Comparison of ENCODE assay signal across 8 cellular contexts in the genomic region with DNA sequence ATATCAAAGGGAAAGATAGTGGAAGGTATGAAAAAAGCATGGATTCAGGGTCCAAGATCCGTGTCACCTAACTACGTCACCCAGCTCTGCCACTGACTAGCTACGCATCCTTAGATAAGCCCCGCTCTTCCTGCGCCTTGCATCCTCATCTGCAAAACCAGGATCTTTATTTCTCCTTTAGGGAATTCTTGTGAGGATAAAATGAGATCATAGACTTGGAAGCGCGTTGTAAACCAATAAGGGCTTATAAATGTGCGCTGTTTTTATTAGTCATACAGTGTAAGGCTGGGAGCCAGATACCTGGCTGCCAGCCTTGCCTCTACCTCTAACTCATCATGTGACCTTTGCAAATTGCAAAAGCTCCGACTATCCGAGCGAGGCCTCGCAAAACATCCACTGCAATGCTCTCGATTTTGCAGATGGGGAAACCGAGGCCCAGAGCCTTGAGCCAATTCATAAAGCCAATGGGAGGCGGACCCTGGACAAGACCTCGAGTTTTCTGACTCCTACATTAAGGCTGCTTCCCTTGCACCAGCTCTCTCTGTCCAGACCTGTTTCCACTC. TPM values are rescaled to one million over a fixed set of nuclear protein-coding genes. Genes with fewer than 3 reads are reported as not detected.
DNase-seq lines count a peak whose midpoint lies in the region; ATAC-seq and TF ChIP-seq lines count a peak whose summit lies in the region.

No MANE protein-coding gene starts in this region.

- peak overlapping the region; percentile 93 for H3K9ac ChIP-seq in endodermal cell (ENCODE audit: extremely low read depth, low read length, poor library complexity, severe bottlenecking)

- DNase-seq in cardiac muscle cell (ENCODE audit: low read depth in 1 of 2, low spot score in 1 of 2) (peak in 1 of 2 donors; percentile 29), Right ventricle myocardium inferior (ENCODE audit: missing footprints) (no peak), SW480 (ENCODE audit: low spot score) (peak; percentile 35), endodermal cell (no peak), cerebellar nuclear complex (lab: John Stamatoyannopoulos, UW) (no peak)
- DNase-seq in natural killer cell treated with Interleukin-12 subunit alpha and Interleukin-12 subunit beta and Interleukin-15 and Interleukin-18, amount 100 ng/mL, for 72 hours (ENCODE audit: low spot score): no peak

- H3K9me3 Mint-ChIP-seq in endodermal cell: no peaks in the 10 kb centered on the region
- H3K9me3 Mint-ChIP-seq in natural killer cell treated with Interleukin-12 subunit alpha and Interleukin-12 subunit beta and Interleukin-15 and Interleukin-18, amount 100 ng/mL, for 72 hours: no peaks in the 10 kb centered on the region

- H3K4me3 ChIP-seq in cardiac muscle cell (peak overlapping the region; percentile 63), endodermal cell (ENCODE audit: low read length) (peak overlapping the region; percentile 90)

- H3K27me3 Mint-ChIP-seq in endodermal cell (ENCODE audit: insufficient read depth): peaks cover 29% of the 10 kb centered on the region
- no peaks in the 10 kb centered on the region for H3K27me3 Mint-ChIP-seq in natural killer cell treated with Interleukin-12 subunit alpha and Interleukin-12 subunit beta and Interleukin-15 and Interleukin-18, amount 100 ng/mL, for 72 hours

- H3K4me1 ChIP-seq in cardiac muscle cell (ENCODE audit: low read depth): peaks cover 5% of the 10 kb centered on the region
- peaks cover 6% of the 10 kb centered on the region for H3K4me1 ChIP-seq in endodermal cell (ENCODE audit: control insufficient read depth, insufficient read depth, low read length)

- no peak for TF ChIP-seq CTCF in cardiac muscle cell (IDR thresholded peaks at IDR 0.05; ENCODE audit: low read depth, low read length)
- no peak for TF ChIP-seq CTCF in endodermal cell (conservative IDR thresholded peaks at IDR 0.05)

- intact Hi-C loops in Right ventricle myocardium inferior (cut with DNase I): no loop called here

- ATAC-seq in Right ventricle myocardium inferior (no peak), GM21447 (IDR thresholded peaks at IDR 0.05; ENCODE audit: unreplicated experiment) (no peak), HG03135 (IDR thresholded peaks at IDR 0.05; ENCODE audit: unreplicated experiment) (no peak)
- ATAC-seq in natural killer cell treated with Interleukin-12 subunit alpha and Interleukin-12 subunit beta and Interleukin-15 and Interleukin-18, amount 100 ng/mL, for 72 hours: no peak

- peak overlapping the region; percentile 96 for H3K27ac Mint-ChIP-seq in endodermal cell
- H3K27ac Mint-ChIP-seq in natural killer cell treated with Interleukin-12 subunit alpha and Interleukin-12 subunit beta and Interleukin-15 and Interleukin-18, amount 100 ng/mL, for 72 hours: peak overlapping the region; percentile 87 to 95

- peaks cover 20% of the 10 kb centered on the region for H3K27me3 ChIP-seq in cardiac muscle cell
- peaks cover 24% of the 10 kb centered on the region for H3K27me3 ChIP-seq in endodermal cell (ENCODE audit: control insufficient read depth, insufficient read depth, low read length, poor library complexity, severe bottlenecking)

- H3K36me3 Mint-ChIP-seq in endodermal cell (ENCODE audit: low read depth): peaks cover 22% of the 10 kb centered on the region
- no peaks in the 10 kb centered on the region for H3K36me3 Mint-ChIP-seq in natural killer cell treated with Interleukin-12 subunit alpha and Interleukin-12 subunit beta and Interleukin-15 and Interleukin-18, amount 100 ng/mL, for 72 hours

- WGBS in endodermal cell (ENCODE audit: insufficient coverage in 1 of 2, insufficient read length in 1 of 2), 2 experiments: 9 to 12% methylated on average over 12 to 16 of the region's 16 CpGs

- H3K27ac ChIP-seq in cardiac muscle cell: peak overlapping the region; percentile 92
- H3K27ac ChIP-seq in endodermal cell (ENCODE audit: low read depth, low read length): peak overlapping the region; percentile 82

- H3K36me3 ChIP-seq in cardiac muscle cell (peaks cover 3% of the 10 kb centered on the region), endodermal cell (ENCODE audit: control insufficient read depth, insufficient read depth, low read length) (peaks cover 34% of the 10 kb centered on the region)

- peak overlapping the region; percentile 77 for H3K4me3 Mint-ChIP-seq in endodermal cell
- peak overlapping the region; percentile 92 for H3K4me3 Mint-ChIP-seq in natural killer cell treated with Interleukin-12 subunit alpha and Interleukin-12 subunit beta and Interleukin-15 and Interleukin-18, amount 100 ng/mL, for 72 hours

- H3K4me1 Mint-ChIP-seq in endodermal cell: peaks cover 14% of the 10 kb centered on the region
- peaks cover 26 to 31% of the 10 kb centered on the region in 2 donors for H3K4me1 Mint-ChIP-seq in natural killer cell treated with Interleukin-12 subunit alpha and Interleukin-12 subunit beta and Interleukin-15 and Interleukin-18, amount 100 ng/mL, for 72 hours (ENCODE audit: low read depth in 2 of 2)

- H3K9me3 ChIP-seq in cardiac muscle cell (ENCODE audit: low read depth) (no peaks in the 10 kb centered on the region), endodermal cell (ENCODE audit: control insufficient read depth, low read length) (no peaks in the 10 kb centered on the region)

RNA-seq across cellular contexts. Expression of a gene that starts 0.8 kb away (rescaled TPM):
- total RNA-seq in cardiac muscle cell (58.8 and 75.2 TPM in 2 replicates), Right ventricle myocardium inferior (41.1 TPM), endodermal cell (100 to 1,000 TPM; 106 to 109 TPM)
- 14.9 and 17.0 TPM in 2 replicates for polyA plus RNA-seq in cardiac muscle cell
- 106 TPM for polyA plus RNA-seq in endodermal cell (2013, experiment 1 of 2)
- polyA plus RNA-seq in endodermal cell (2013, experiment 2 of 2): 102 TPM
- 100 to 1,000 TPM; 110 to 182 TPM for total RNA-seq in natural killer cell treated with Interleukin-12 subunit alpha and Interleukin-12 subunit beta and Interleukin-15 and Interleukin-18, amount 100 ng/mL, for 72 hours

RNA-seq across cellular contexts. Expression of a gene that starts 8.3 kb away (rescaled TPM):
- total RNA-seq in cardiac muscle cell (56.7 and 66.3 TPM in 2 replicates), Right ventricle myocardium inferior (97.5 TPM), endodermal cell (10 to 100 TPM; 41.4 to 56.8 TPM)
- 77.7 and 109 TPM in 2 replicates for polyA plus RNA-seq in cardiac muscle cell
- 57.8 TPM for polyA plus RNA-seq in endodermal cell (2013, experiment 1 of 2)
- 55.8 TPM for polyA plus RNA-seq in endodermal cell (2013, experiment 2 of 2)
- total RNA-seq in natural killer cell treated with Interleukin-12 subunit alpha and Interleukin-12 subunit beta and Interleukin-15 and Interleukin-18, amount 100 ng/mL, for 72 hours: 100 to 1,000 TPM in 1 of 2 donors, 10 to 100 TPM in 1; 81.8 to 105 TPM

RNA-seq across cellular contexts. Expression of a gene that starts 18.6 kb away (rescaled TPM):
- total RNA-seq in cardiac muscle cell (154 and 188 TPM in 2 replicates), Right ventricle myocardium inferior (6.3 TPM), endodermal cell (100 to 1,000 TPM; 135 to 140 TPM)
- 143 and 176 TPM in 2 replicates for polyA plus RNA-seq in cardiac muscle cell
- 230 TPM for polyA plus RNA-seq in endodermal cell (2013, experiment 1 of 2)
- 208 TPM for polyA plus RNA-seq in endodermal cell (2013, experiment 2 of 2)
- total RNA-seq in natural killer cell treated with Interleukin-12 subunit alpha and Interleukin-12 subunit beta and Interleukin-15 and Interleukin-18, amount 100 ng/mL, for 72 hours: under 1 TPM in 1 of 2 donors, not detected in 1; 0.10 TPM

RNA-seq across cellular contexts. Expression of a gene that starts 38.3 kb away (rescaled TPM):
- total RNA-seq in cardiac muscle cell (not detected in 2 replicates), Right ventricle myocardium inferior (0.14 TPM), endodermal cell (not detected)
- 1.9 TPM in 1 of 2 replicates, not detected in the other for polyA plus RNA-seq in cardiac muscle cell
- not detected for polyA plus RNA-seq in endodermal cell (2013, experiment 1 of 2)
- not detected for polyA plus RNA-seq in endodermal cell (2013, experiment 2 of 2)
- not detected for total RNA-seq in natural killer cell treated with Interleukin-12 subunit alpha and Interleukin-12 subunit beta and Interleukin-15 and Interleukin-18, amount 100 ng/mL, for 72 hours

RNA-seq across cellular contexts. Expression of a gene that starts 46.3 kb away (rescaled TPM):
- 2.1 TPM in 1 of 2 replicates, not detected in the other for total RNA-seq in cardiac muscle cell
- polyA plus RNA-seq in cardiac muscle cell: 0.27 TPM in 1 of 2 replicates, not detected in the other
- 20.8 TPM for total RNA-seq in Right ventricle myocardium inferior
- total RNA-seq in endodermal cell: 1 to 10 TPM; 1.4 to 1.6 TPM
- 10.8 TPM for polyA plus RNA-seq in endodermal cell (2013, experiment 1 of 2)
- polyA plus RNA-seq in endodermal cell (2013, experiment 2 of 2): 8.9 TPM
- 1 to 10 TPM; 1.2 to 5.0 TPM for total RNA-seq in natural killer cell treated with Interleukin-12 subunit alpha and Interleukin-12 subunit beta and Interleukin-15 and Interleukin-18, amount 100 ng/mL, for 72 hours

Comparison
In these comparisons a context has a peak if more than half of its experiments do, and no peak if none do; other contexts are left out.
1. RNA of a gene that starts 18.6 kb away (total RNA-seq): 154 to 188 TPM in cardiac muscle cell and 135 to 140 TPM in endodermal cell; 6.3 TPM in Right ventricle myocardium inferior (single experiment) and 0.10 TPM in natural killer cell treated with Interleukin-12 subunit alpha and Interleukin-12 subunit beta and Interleukin-15 and Interleukin-18, amount 100 ng/mL, for 72 hours; every median in the first group is over 10 times any median in the second.